In genomic region chr2:184444623-184445223, GRCh38 we compare ENCODE assay signal across 14 cellular contexts.
DNase-seq lines count a peak whose midpoint lies in the region; ATAC-seq and TF ChIP-seq lines count a peak whose summit lies in the region.
"Had no signal": no experiment of that assay in that cellular context is flagged by ENCODE, and none has a peak within 500 bp of the region (broad histone marks: within the 10 kb centered on the region; RNA-seq: fewer than 3 reads in every experiment).

No MANE protein-coding gene starts in this region.

- no peaks in the 10 kb centered on the region for H3K9me3 Mint-ChIP-seq in endodermal cell

- H3K36me3 Mint-ChIP-seq in endodermal cell (ENCODE audit: low read depth) = no peaks in the 10 kb centered on the region

- TF ChIP-seq POLR2A in GM18505 (IDR thresholded peaks at IDR 0.05; ENCODE audit: borderline replicate concordance, extremely low read depth, insufficient read depth, insufficient read length) = no peak

- H3K27ac ChIP-seq in endodermal cell (ENCODE audit: low read depth, low read length) = no peak overlapping the region
- H3K27ac ChIP-seq in brain microvascular endothelial cell = no peak overlapping the region
- H3K27ac ChIP-seq: colonic mucosa, esophagus muscularis mucosa, tibial nerve had no signal

- H3K27me3 Mint-ChIP-seq in endodermal cell (ENCODE audit: insufficient read depth) = no peaks in the 10 kb centered on the region

- TF ChIP-seq CTCF in endodermal cell (conservative IDR thresholded peaks at IDR 0.05) = no peak
- TF ChIP-seq CTCF in brain microvascular endothelial cell (IDR thresholded peaks at IDR 0.05; ENCODE audit: low read depth, low read length, missing control alignments) = no peak

- DNase-seq in GM19240 (ENCODE audit: insufficient read length, low spot score) (no peak), endodermal cell (no peak), brain microvascular endothelial cell (no peak), AML-193 (lab: John Stamatoyannopoulos, UW) (no peak)
- DNase-seq: activated T-cell treated with anti-CD3 and anti-CD28 coated beads, Interleukin-2, amount 50 U/mL, for 48 hours; Calu3; colonic mucosa had no signal

- H3K36me3 ChIP-seq in endodermal cell (ENCODE audit: control insufficient read depth, insufficient read depth, low read length) (no peaks in the 10 kb centered on the region), brain microvascular endothelial cell (replicated peaks) (no peaks in the 10 kb centered on the region)
- H3K36me3 ChIP-seq: colonic mucosa, esophagus muscularis mucosa, tibial nerve had no signal

- peak; percentile 37 for ATAC-seq in GM18505 (IDR thresholded peaks at IDR 0.05; ENCODE audit: unreplicated experiment)
- ATAC-seq in GM19395 (IDR thresholded peaks at IDR 0.05; ENCODE audit: unreplicated experiment) = peak; percentile 51
- peak; percentile 31 for ATAC-seq in HG02763 (IDR thresholded peaks at IDR 0.05; ENCODE audit: unreplicated experiment)
- ATAC-seq in HG03442 (IDR thresholded peaks at IDR 0.05; ENCODE audit: unreplicated experiment) = peak; percentile 30
- ATAC-seq: Panc1 had no signal

- H3K4me1 Mint-ChIP-seq in endodermal cell = no peaks in the 10 kb centered on the region

- no peaks in the 10 kb centered on the region for H3K9me3 ChIP-seq in endodermal cell (ENCODE audit: control insufficient read depth, low read length)
- H3K9me3 ChIP-seq: colonic mucosa, esophagus muscularis mucosa, tibial nerve had no signal

- no peaks in the 10 kb centered on the region for H3K27me3 ChIP-seq in endodermal cell (ENCODE audit: control insufficient read depth, insufficient read depth, low read length, poor library complexity, severe bottlenecking)
- no peaks in the 10 kb centered on the region for H3K27me3 ChIP-seq in brain microvascular endothelial cell (replicated peaks)
- H3K27me3 ChIP-seq: colonic mucosa, esophagus muscularis mucosa, tibial nerve had no signal

- WGBS in endodermal cell (ENCODE audit: insufficient coverage in 1 of 2, insufficient read length in 1 of 2), 2 experiments = 93 to 100% methylated on average over 2 to 4 of the region's 4 CpGs

- no peaks in the 10 kb centered on the region for H3K4me1 ChIP-seq in endodermal cell (ENCODE audit: control insufficient read depth, insufficient read depth, low read length)
- H3K4me1 ChIP-seq: colonic mucosa, tibial nerve had no signal

- H3K9ac ChIP-seq in endodermal cell (ENCODE audit: extremely low read depth, low read length, poor library complexity, severe bottlenecking) = no peak overlapping the region

- H3K27ac Mint-ChIP-seq in endodermal cell = no peak overlapping the region

- no peak overlapping the region for H3K4me3 Mint-ChIP-seq in endodermal cell

- in situ Hi-C loops in brain microvascular endothelial cell (cut with HindIII; ENCODE audit: low pct_ligation_motif_present, low sequenced_read_pairs) = no loop called here

- no peak overlapping the region for H3K4me3 ChIP-seq in endodermal cell (ENCODE audit: low read length)
- H3K4me3 ChIP-seq in brain microvascular endothelial cell (ENCODE audit: low read depth, low read length) = no peak overlapping the region
- H3K4me3 ChIP-seq: colonic mucosa, esophagus muscularis mucosa, tibial nerve had no signal
